In genomic region chr3:72633101-72633500, GRCh38 we compare ENCODE assay signal across 2 cellular contexts.
TF ChIP-seq lines count a peak whose summit lies in the region.

No MANE protein-coding gene starts in this region.

TF ChIP-seq in HCT116, 20 proteins besides CTCF, POLR2A, EP300 and RAD21:
- TF ChIP-seq REST (IDR thresholded peaks at IDR 0.05; ENCODE audit: low read depth) (no peak), FOSL1 (IDR thresholded peaks at IDR 0.05; ENCODE audit: low read depth) (0 out of 2 replicates have a peak, but pooled peaks have one; percentile 19)
TF ChIP-seq in HCT116: peak in this region for 1.

TF ChIP-seq in WTC11, 78 proteins besides CTCF, POLR2A, EP300 and RAD21:
- TF ChIP-seq ZNF396 (CRISPR knock-in tag; IDR thresholded peaks at IDR 0.05; ENCODE audit: borderline replicate concordance), result no peak
- TF ChIP-seq GTF2I (CRISPR knock-in tag; conservative IDR thresholded peaks at IDR 0.05), result no peak
- no peak for TF ChIP-seq FOXP4 (CRISPR knock-in tag; IDR thresholded peaks at IDR 0.05)
- no peak for TF ChIP-seq ATF1 (CRISPR knock-in tag; IDR thresholded peaks at IDR 0.05)
- TF ChIP-seq HMGA2 (CRISPR knock-in tag; IDR thresholded peaks at IDR 0.05), result no peak
- no peak for TF ChIP-seq MXD4 (CRISPR knock-in tag; IDR thresholded peaks at IDR 0.05; ENCODE audit: borderline replicate concordance)
TF ChIP-seq in WTC11: peak in this region for 0.
